Comparison of ENCODE assay signal across 8 cellular contexts in genomic region chr5:113202904-113203716, GRCh38.
DNase-seq lines count a peak whose midpoint lies in the region; ATAC-seq and TF ChIP-seq lines count a peak whose summit lies in the region.

No MANE protein-coding gene starts in this region.

- no peak overlapping the region for H3K27ac Mint-ChIP-seq in CD8-positive, alpha-beta memory T cell

- WGBS in liver = 22% methylated on average over 25 of the region's 25 CpGs
- 86 to 88% methylated on average over 17 to 25 of the region's 25 CpGs for WGBS in transverse colon (ENCODE audit: low coverage in 1 of 2), 2 donors

- no peak for TF ChIP-seq POLR2A in transverse colon (IDR thresholded peaks at IDR 0.05)

- H3K27ac ChIP-seq in coronary artery (peak overlapping the region in 1 of 2 donors; percentile 30), liver (ENCODE audit: low read depth in 1 of 2, low read length in 2 of 2) (peak overlapping the region; percentile 84 to 90), upper lobe of right lung (no peak overlapping the region), transverse colon (no peak overlapping the region)
- H3K27ac ChIP-seq in CD8-positive, alpha-beta memory T cell (ENCODE audit: low read depth, low read length) = no peak overlapping the region

- H3K27me3 Mint-ChIP-seq in CD8-positive, alpha-beta memory T cell = no peaks in the 10 kb centered on the region

- H3K9me3 Mint-ChIP-seq in CD8-positive, alpha-beta memory T cell = no peaks in the 10 kb centered on the region

- H3K36me3 ChIP-seq in liver (ENCODE audit: control insufficient read depth in 4 of 4, insufficient read depth in 3 of 4, low read depth in 1 of 4, low read length in 3 of 4) = no peaks in the 10 kb centered on the region
- H3K36me3 ChIP-seq in upper lobe of right lung = no peaks in the 10 kb centered on the region
- H3K36me3 ChIP-seq in CD8-positive, alpha-beta memory T cell (ENCODE audit: insufficient read depth, low read length) = no peaks in the 10 kb centered on the region
- no peaks in the 10 kb centered on the region for H3K36me3 ChIP-seq in transverse colon

- H3K4me1 ChIP-seq in liver (ENCODE audit: control insufficient read depth in 4 of 4, insufficient read depth in 4 of 4, low read length in 3 of 4) (peaks cover 3 to 51% (median 36%) of the 10 kb centered on the region in 4 donors), upper lobe of right lung (peaks cover 12% of the 10 kb centered on the region), transverse colon (no peaks in the 10 kb centered on the region)
- no peaks in the 10 kb centered on the region for H3K4me1 ChIP-seq in CD8-positive, alpha-beta memory T cell (ENCODE audit: insufficient read depth, low read length)

- POLR2A ChIA-PET in CD8-positive, alpha-beta memory T cell (lab: Charles Lee) = no interaction called here

- H3K4me1 Mint-ChIP-seq in CD8-positive, alpha-beta memory T cell = peaks cover 0 to 2% (median 0%) of the 10 kb centered on the region in 3 donors

- H3K4me3 Mint-ChIP-seq in CD8-positive, alpha-beta memory T cell = no peak overlapping the region

- ATAC-seq in upper lobe of right lung (peak; percentile 65), GM18861 (IDR thresholded peaks at IDR 0.05; ENCODE audit: unreplicated experiment) (no peak)

- H3K36me3 Mint-ChIP-seq in CD8-positive, alpha-beta memory T cell = peaks cover 0 to 1% (median 0%) of the 10 kb centered on the region in 3 donors

- no peaks in the 10 kb centered on the region for H3K9me3 ChIP-seq in liver (ENCODE audit: control insufficient read depth in 4 of 4, low read length in 3 of 4)
- no peaks in the 10 kb centered on the region for H3K9me3 ChIP-seq in upper lobe of right lung
- no peaks in the 10 kb centered on the region for H3K9me3 ChIP-seq in CD8-positive, alpha-beta memory T cell (ENCODE audit: low read length)
- no peaks in the 10 kb centered on the region for H3K9me3 ChIP-seq in transverse colon

- in situ Hi-C loops in transverse colon (cut with MboI; ENCODE audit: low pct_ligation_motif_present in 1 of 4, low pct_unique_long_range_greater_than_20kb in 1 of 4, low sequenced_read_pairs in 3 of 4) = no loop called here

- TF ChIP-seq CTCF in coronary artery (IDR thresholded peaks at IDR 0.05) (no peak), liver (IDR thresholded peaks at IDR 0.05; ENCODE audit: low read depth, low read length, missing input control) (no peak), upper lobe of right lung (IDR thresholded peaks at IDR 0.05) (no peak), transverse colon (IDR thresholded peaks at IDR 0.05) (no peak)

- DNase-seq in LoVo (ENCODE audit: low spot score) = peak; percentile 53
- peak; percentile 76 for DNase-seq in coronary artery (ENCODE audit: low spot score)
- DNase-seq in upper lobe of right lung = no peak
- no peak for DNase-seq in middle frontal gyrus (ENCODE audit: extremely low spot score, low spot score)
- no peak for DNase-seq in CD8-positive, alpha-beta memory T cell
- DNase-seq in transverse colon = no peak

- peak; percentile 45 to 68 for TF ChIP-seq RAD21 in liver (IDR thresholded peaks at IDR 0.05)

- H3K27me3 ChIP-seq in liver (ENCODE audit: control insufficient read depth in 4 of 4, insufficient read depth in 4 of 4, low read length in 3 of 4) = no peaks in the 10 kb centered on the region
- no peaks in the 10 kb centered on the region for H3K27me3 ChIP-seq in upper lobe of right lung
- no peaks in the 10 kb centered on the region for H3K27me3 ChIP-seq in CD8-positive, alpha-beta memory T cell (ENCODE audit: insufficient read depth, low read length, poor library complexity, severe bottlenecking)
- no peaks in the 10 kb centered on the region for H3K27me3 ChIP-seq in transverse colon

- H3K9ac ChIP-seq in liver (ENCODE audit: low read depth in 1 of 2, low read length in 2 of 2) = peak overlapping the region; percentile 26 to 89

- peak overlapping the region; percentile 26 for H3K4me3 ChIP-seq in coronary artery
- H3K4me3 ChIP-seq in liver (ENCODE audit: low read depth in 1 of 3, low read length in 3 of 3) = peak overlapping the region; percentile 43 to 73 (median 64)
- H3K4me3 ChIP-seq in upper lobe of right lung = no peak overlapping the region
- H3K4me3 ChIP-seq in CD8-positive, alpha-beta memory T cell (ENCODE audit: low read length) = no peak overlapping the region
- H3K4me3 ChIP-seq in transverse colon = no peak overlapping the region

- no peak for TF ChIP-seq EP300 in transverse colon (IDR thresholded peaks at IDR 0.05; ENCODE audit: low read depth)

- CTCF ChIA-PET in CD8-positive, alpha-beta memory T cell (lab: Charles Lee) = interaction anchor here (1.1 kb wide), 1 partner anchor 11 kb away, joined by 3 read pairs; no protein-coding TSS in a partner anchor

- intact Hi-C loops in upper lobe of right lung (cut with DNase I) = no loop called here
- intact Hi-C loops in transverse colon (cut with DNase I; ENCODE audit: low total_unique reads) = no loop called here

TF ChIP-seq in liver, 16 proteins besides CTCF, POLR2A, EP300 and RAD21:
- peak; percentile 71 for TF ChIP-seq ZBTB33 (IDR thresholded peaks at IDR 0.05)
- peak; percentile 98 for TF ChIP-seq RXRA (IDR thresholded peaks at IDR 0.05)
- peak; percentile 95 for TF ChIP-seq MAX (IDR thresholded peaks at IDR 0.05)
- peak; percentile 69 for TF ChIP-seq FOXA2 (IDR thresholded peaks at IDR 0.05)
- peak; percentile 98 for TF ChIP-seq JUND (IDR thresholded peaks at IDR 0.05)
- TF ChIP-seq EGR1 (IDR thresholded peaks at IDR 0.05; ENCODE audit: low read depth in 2 of 2) = peak in 1 of 2 donors; percentile 59
- peak; percentile 83 for TF ChIP-seq TAF1 (conservative IDR thresholded peaks at IDR 0.05)
- no peak for TF ChIP-seq GABPA (IDR thresholded peaks at IDR 0.05 in 1 of 2, conservative IDR thresholded peaks at IDR 0.05 in 1 of 2)
- TF ChIP-seq NR2F2 (IDR thresholded peaks at IDR 0.05) = no peak
- TF ChIP-seq YY1 (IDR thresholded peaks at IDR 0.05) = peak; percentile 65
- TF ChIP-seq FOXA1 (IDR thresholded peaks at IDR 0.05) = peak; percentile 63
- no peak for TF ChIP-seq HNF4G (IDR thresholded peaks at IDR 0.05)
- TF ChIP-seq HNF4A (conservative IDR thresholded peaks at IDR 0.05) = peak; percentile 74 to 88
- peak; percentile 75 for TF ChIP-seq REST (IDR thresholded peaks at IDR 0.05)
- peak; percentile 94 for TF ChIP-seq ATF3 (IDR thresholded peaks at IDR 0.05)
- peak; percentile 88 for TF ChIP-seq SP1 (IDR thresholded peaks at IDR 0.05)

Comparison
In these comparisons a context has a peak if more than half of its experiments do, and no peak if none do; other contexts are left out.
1. DNase-seq: peak in LoVo (single experiment) and coronary artery (single experiment); none in upper lobe of right lung (single experiment), middle frontal gyrus (single experiment), CD8-positive, alpha-beta memory T cell (0 of 5) and transverse colon (single experiment).
2. H3K27ac ChIP-seq: peak in liver (2 of 2); none in upper lobe of right lung (single experiment), CD8-positive, alpha-beta memory T cell (single experiment) and transverse colon (0 of 4).
3. H3K4me3 ChIP-seq: peak in coronary artery (single experiment) and liver (3 of 3); none in upper lobe of right lung (single experiment), CD8-positive, alpha-beta memory T cell (single experiment) and transverse colon (0 of 4).